Comparison of ENCODE assay signal across 15 cellular contexts in genomic region chr7:128164061-128164954, GRCh38.
DNase-seq lines count a peak whose midpoint lies in the region; ATAC-seq, FAIRE-seq and TF ChIP-seq lines count a peak whose summit lies in the region.
"Had no signal": no experiment of that assay in that cellular context is flagged by ENCODE, and none has a peak within 500 bp of the region (broad histone marks: within the 10 kb centered on the region; RNA-seq: fewer than 3 reads in every experiment).

No MANE protein-coding gene starts in this region.

- TF ChIP-seq RAD21 in HCT116 (IDR thresholded peaks at IDR 0.05; ENCODE audit: low read depth): no peak

- RAD21 ChIA-PET in HCT116 (lab: Charles Lee; ENCODE audit: low non-redundant PET in 1 of 2, low total read pairs in 2 of 2, uncharacterized antibody in 2 of 2, unreplicated experiment in 2 of 2): no interaction called here

- H3K27ac ChIP-seq in HCT116 (ENCODE audit: low read depth, low read length) (peak overlapping the region; percentile 34; the same call in 1 of the 2 replicates), keratinocyte (ENCODE audit: control insufficient read depth, insufficient read depth, low read length) (peak overlapping the region; percentile 82)
- H3K27ac ChIP-seq: cardiac muscle cell, HL-60 had no signal

- H3K36me3 ChIP-seq in HCT116 (ENCODE audit: control insufficient read depth in 1 of 2, insufficient read depth in 2 of 2, low read length in 2 of 2): no peaks in the 10 kb centered on the region
- H3K36me3 ChIP-seq in keratinocyte (ENCODE audit: control insufficient read depth in 2 of 2, extremely low read depth in 1 of 2, insufficient read depth in 2 of 2, low read length in 2 of 2): no peaks in the 10 kb centered on the region
- H3K36me3 ChIP-seq: cardiac muscle cell had no signal

- no peak for TF ChIP-seq CTCF in HCT116 (IDR thresholded peaks at IDR 0.05 in 2 of 3, conservative IDR thresholded peaks at IDR 0.05 in 1 of 3; ENCODE audit: borderline replicate concordance in 1 of 3, insufficient read depth in 1 of 3, low read depth in 2 of 3, low read length in 2 of 3)
- no peak for TF ChIP-seq CTCF in keratinocyte (optimal IDR thresholded peaks at IDR 0.05 in 1 of 3, IDR thresholded peaks at IDR 0.05 in 1 of 3, conservative IDR thresholded peaks at IDR 0.05 in 1 of 3; ENCODE audit: extremely low read depth in 1 of 3, insufficient read depth in 2 of 3, low read length in 3 of 3)

- H3K9me3 ChIP-seq in HCT116 (ENCODE audit: control insufficient read depth in 1 of 2, insufficient read depth in 1 of 2, low read depth in 1 of 2, low read length in 2 of 2) (no peaks in the 10 kb centered on the region), keratinocyte (ENCODE audit: control insufficient read depth, low read depth, low read length) (no peaks in the 10 kb centered on the region)

- intact Hi-C loops in HCT116 (cut with micrococcal nuclease): no loop called here

- peak; percentile 95 for FAIRE-seq in keratinocyte (lab: Jason Lieb, UNC)
- no peak for FAIRE-seq in GM12891 (lab: Jason Lieb, UNC)
- FAIRE-seq: small intestine had no signal

- no peaks in the 10 kb centered on the region; the same call in 1 of the 2 replicates for H3K9me2 ChIP-seq in HCT116 (ENCODE audit: insufficient read depth)

- peak overlapping the region in 1 of 2 experiments; percentile 19; a peak in 1 of 4 replicates for H3K4me3 ChIP-seq in HCT116 (replicated peaks in 1 of 2; ENCODE audit: low read depth in 1 of 2, low read length in 2 of 2)
- peak overlapping the region in 2 of 3 experiments; percentile 29 to 40 for H3K4me3 ChIP-seq in keratinocyte (ENCODE audit: control insufficient read depth in 2 of 3, extremely low read depth in 1 of 3, insufficient read depth in 2 of 3, low read depth in 1 of 3, low read length in 3 of 3)
- H3K4me3 ChIP-seq: cardiac muscle cell had no signal

- DNase-seq in AG08395 (ENCODE audit: low spot score) (peak; percentile 91), HCT116 (ENCODE audit: low read depth, low spot score) (peak; percentile 55), amniotic epithelial cell (ENCODE audit: low read depth) (peak; percentile 76), keratinocyte (ENCODE audit: low read depth, low spot score) (peak; percentile 99), GM12891 (ENCODE audit: insufficient read length, low spot score) (no peak), NCI-H82 (lab: John Stamatoyannopoulos, UW) (no peak)
- DNase-seq: activated B cell treated with CpG ODN at 0.5 μM for 24 hours, DMS79, NCI-H446, small intestine had no signal

- peak overlapping the region; percentile 27; the same call in 1 of the 2 replicates for H3K9ac ChIP-seq in HCT116 (ENCODE audit: low read length)
- H3K9ac ChIP-seq in keratinocyte (ENCODE audit: control insufficient read depth, extremely low read depth, insufficient read depth, low read length): peak overlapping the region; percentile 65

- peak overlapping the region; percentile 70 for H3K4me2 ChIP-seq in HCT116 (ENCODE audit: low read length)
- peak overlapping the region; percentile 62 for H3K4me2 ChIP-seq in keratinocyte (ENCODE audit: control insufficient read depth, extremely low read depth, insufficient read depth, low read depth, low read length)

- BruUV-seq in HCT116 (replicated peaks; lab: Mats Ljungman, UMichigan): no TSS peak

- H3K4me1 ChIP-seq in HCT116 (ENCODE audit: control insufficient read depth in 1 of 2, insufficient read depth in 2 of 2, low read length in 2 of 2) (peaks cover 16 to 25% of the 10 kb centered on the region in 2 experiments), keratinocyte (ENCODE audit: control insufficient read depth, extremely low read depth, insufficient read depth, low read length) (peaks cover 23% of the 10 kb centered on the region)

- POLR2A ChIA-PET in HCT116 (lab: Charles Lee): no interaction called here

- ATAC-seq in HCT116: peak; percentile 84
- ATAC-seq in GM19023 (IDR thresholded peaks at IDR 0.05; ENCODE audit: unreplicated experiment): no peak
- no peak for ATAC-seq in GM18858 (IDR thresholded peaks at IDR 0.05; ENCODE audit: unreplicated experiment)
- ATAC-seq: left lobe of liver had no signal

- H3K79me2 ChIP-seq in HCT116 (ENCODE audit: insufficient read depth, low read length) (no peaks in the 10 kb centered on the region), keratinocyte (ENCODE audit: control insufficient read depth, insufficient read depth, low read length) (no peaks in the 10 kb centered on the region)

- no peaks in the 10 kb centered on the region for H3K9me1 ChIP-seq in keratinocyte (ENCODE audit: control insufficient read depth, extremely low read depth, insufficient read depth, low read length)

- CTCF ChIA-PET in HCT116 (lab: Charles Lee): no interaction called here

- no peaks in the 10 kb centered on the region for H4K20me1 ChIP-seq in HCT116 (ENCODE audit: insufficient read depth)
- no peaks in the 10 kb centered on the region for H4K20me1 ChIP-seq in keratinocyte (ENCODE audit: control insufficient read depth, extremely low read depth, insufficient read depth, low read length)

- H3K27me3 ChIP-seq in HCT116 (ENCODE audit: insufficient read depth, low read length) (peaks cover 3% of the 10 kb centered on the region; the same call in 1 of the 2 replicates), keratinocyte (ENCODE audit: control insufficient read depth, extremely low read depth, insufficient read depth, low read length) (peaks cover 34% of the 10 kb centered on the region)

- dilution Hi-C loops in keratinocyte (cut with MboI; ENCODE audit: extremely low pct_ligation_motif_present, low sequenced_read_pairs): no loop called here

- no peak overlapping the region for H2AFZ ChIP-seq in HCT116 (ENCODE audit: low read depth, low read length, poor library complexity, severe bottlenecking)
- peak overlapping the region; percentile 48 for H2AFZ ChIP-seq in keratinocyte (ENCODE audit: control insufficient read depth, low read length)

- TF ChIP-seq POLR2A in HCT116 (IDR thresholded peaks at IDR 0.05; ENCODE audit: borderline replicate concordance, extremely low read depth, insufficient read depth, insufficient read length): no peak
- TF ChIP-seq POLR2A in GM12891 (IDR thresholded peaks at IDR 0.05; ENCODE audit: low read depth, low read length): no peak

TF ChIP-seq in HCT116, 20 proteins besides CTCF, POLR2A, EP300 and RAD21:
- TF ChIP-seq FOSL1 (IDR thresholded peaks at IDR 0.05; ENCODE audit: low read depth) (peak; percentile 83), ZBTB33 (IDR thresholded peaks at IDR 0.05; ENCODE audit: extremely low read depth, insufficient replicate concordance, low read length) (no peak), SP1 (IDR thresholded peaks at IDR 0.05; ENCODE audit: low read depth) (peak; percentile 43), JUND (IDR thresholded peaks at IDR 0.05) (peak; percentile 81), EZH2phosphoT487 (IDR thresholded peaks at IDR 0.05; ENCODE audit: borderline replicate concordance) (no peak), CEBPB (IDR thresholded peaks at IDR 0.05; ENCODE audit: low read depth) (no peak), EGR1 (IDR thresholded peaks at IDR 0.05; ENCODE audit: low read depth) (no peak)
TF ChIP-seq in HCT116: peak in this region for 3.

TF ChIP-seq in GM12891, 5 proteins besides CTCF, POLR2A, EP300 and RAD21:
- TF ChIP-seq POLR2AphosphoS5 (IDR thresholded peaks at IDR 0.05; ENCODE audit: low read depth, low read length): no peak
- no peak for TF ChIP-seq POU2F2 (IDR thresholded peaks at IDR 0.05; ENCODE audit: low read depth, low read length)
- no peak for TF ChIP-seq PAX5 (IDR thresholded peaks at IDR 0.05; ENCODE audit: insufficient read depth, low read length, severe bottlenecking)
- TF ChIP-seq SPI1 (IDR thresholded peaks at IDR 0.05; ENCODE audit: low read depth, low read length): no peak
- no peak for TF ChIP-seq TAF1 (IDR thresholded peaks at IDR 0.05; ENCODE audit: low read depth, low read length)
TF ChIP-seq in GM12891: peak in this region for 0.

Comparison
In these comparisons a context has a peak if more than half of its experiments do, and no peak if none do; other contexts are left out.
1. DNase-seq: peak in AG08395 (single experiment), HCT116 (single experiment), amniotic epithelial cell (single experiment) and keratinocyte (single experiment); none in GM12891 (single experiment) and NCI-H82 (single experiment).